In genomic region chr20:38926934-38927616, GRCh38 we compare ENCODE assay signal across 8 cellular contexts. TPM values are rescaled to one million over a fixed set of nuclear protein-coding genes. Genes with fewer than 3 reads are reported as not detected.
DNase-seq lines count a peak whose midpoint lies in the region; TF ChIP-seq lines count a peak whose summit lies in the region.

No MANE protein-coding gene starts in this region.

- H3K27me3 ChIP-seq in H9 (ENCODE audit: insufficient read depth, low read length): no peaks in the 10 kb centered on the region
- no peaks in the 10 kb centered on the region for H3K27me3 ChIP-seq in SU-DHL-6 (ENCODE audit: low read length)
- peaks cover 0 to 8% (median 0%) of the 10 kb centered on the region in 7 donors for H3K27me3 ChIP-seq in spleen (replicated peaks in 1 of 7)

- no peak overlapping the region; the same call in 1 of the 2 replicates for H3K4ac ChIP-seq in H9 (ENCODE audit: low read depth, low read length)

- peaks cover 15 to 18% (median 17%) of the 10 kb centered on the region in 3 experiments; a peak in 6 of 7 replicates for H3K36me3 Mint-ChIP-seq in H9 (ENCODE audit: insufficient read depth in 1 of 3, low read depth in 3 of 3)
- H3K36me3 Mint-ChIP-seq in glutamatergic neuron (ENCODE audit: unreplicated experiment): peaks cover 5% of the 10 kb centered on the region

- H3K4me2 ChIP-seq in H9 (ENCODE audit: insufficient read depth, insufficient read length, low read length) (peak overlapping the region; percentile 69), SU-DHL-6 (ENCODE audit: low read depth, low read length, poor library complexity, severe bottlenecking) (peak overlapping the region; percentile 73)

- no peaks in the 10 kb centered on the region for H3K9me3 ChIP-seq in H9 (ENCODE audit: control insufficient read depth, low read depth, low read length)
- H3K9me3 ChIP-seq in SU-DHL-6 (ENCODE audit: insufficient read depth, low read length): no peaks in the 10 kb centered on the region
- no peaks in the 10 kb centered on the region for H3K9me3 ChIP-seq in spleen

- peak overlapping the region; percentile 96 for H4K91ac ChIP-seq in H9 (ENCODE audit: insufficient read length, low read depth, low read length)

- H2BK20ac ChIP-seq in H9 (ENCODE audit: low read depth, low read length, poor library complexity, severe bottlenecking): no peak overlapping the region

- no peak overlapping the region for H2BK120ac ChIP-seq in H9 (ENCODE audit: low read depth, low read length, poor library complexity, severe bottlenecking)

- no peak overlapping the region for H3T11ph ChIP-seq in H9 (ENCODE audit: low read length)

- no peak overlapping the region for H2BK5ac ChIP-seq in H9 (ENCODE audit: insufficient read length, low read length)

- DNase-seq in ELR (ENCODE audit: low read depth) (peak; percentile 60), H9 (no peak), glutamatergic neuron (no peak), spleen (no peak), SKM-1 treated with dmso at 0.1 percent for 144 hours (lab: John Stamatoyannopoulos, UW; ENCODE audit: unreplicated experiment) (no peak), GM13976 (ENCODE audit: low spot score) (no peak), epidermal melanocyte (ENCODE audit: insufficient read length, low spot score) (no peak)

- peak overlapping the region; percentile 95 for H3K14ac ChIP-seq in H9 (ENCODE audit: insufficient read depth, low read length)

- peak overlapping the region; percentile 95 for H3K18ac ChIP-seq in H9 (ENCODE audit: insufficient read length, low read depth, low read length)

- no peak overlapping the region for H4K8ac ChIP-seq in H9 (replicated peaks; ENCODE audit: insufficient read length, low read depth, low read length)

- H3K79me1 ChIP-seq in H9 (ENCODE audit: insufficient read depth, low read depth, low read length, poor library complexity, severe bottlenecking): peaks cover 2% of the 10 kb centered on the region

- WGBS in H9 (ENCODE audit: extremely low coverage, insufficient read length, low lambda C conversion rate): no CpG with 5 or more reads among the region's 27 CpGs
- WGBS in spleen, 5 donors: 9 to 17% (median 12%) methylated on average over 19 to 27 of the region's 27 CpGs

- H3K9ac ChIP-seq in H9 (ENCODE audit: extremely low read depth, insufficient read length, low read length) (peak overlapping the region; percentile 83), SU-DHL-6 (ENCODE audit: low read length) (peak overlapping the region; percentile 97)

- H3K9me3 Mint-ChIP-seq in H9 (peaks cover 0 to 2% of the 10 kb centered on the region in 2 experiments; a peak in 1 of 5 replicates), glutamatergic neuron (ENCODE audit: unreplicated experiment) (peaks cover 6% of the 10 kb centered on the region)

- H3K27ac ChIP-seq in H9 (ENCODE audit: insufficient read length, low read depth, low read length) (no peak overlapping the region), SU-DHL-6 (ENCODE audit: low read depth, low read length) (peak overlapping the region; percentile 73), spleen (peak overlapping the region in 4 of 8 donors; percentile 53 to 73 (median 54))

- TF ChIP-seq CTCF in H9 (conservative IDR thresholded peaks at IDR 0.05) (no peak), SU-DHL-6 (IDR thresholded peaks at IDR 0.05; ENCODE audit: insufficient read depth, low read length, poor library complexity, severe bottlenecking) (no peak), glutamatergic neuron (IDR thresholded peaks at IDR 0.05; ENCODE audit: partially characterized antibody, unreplicated experiment) (no peak), spleen (IDR thresholded peaks at IDR 0.05 in 8 of 11, conservative IDR thresholded peaks at IDR 0.05 in 3 of 11) (no peak), GM13976 (IDR thresholded peaks at IDR 0.05; ENCODE audit: borderline replicate concordance, control extremely low read depth, extremely low read depth, insufficient read depth, missing control alignments) (no peak)

- H2BK12ac ChIP-seq in H9 (ENCODE audit: insufficient read length, low read depth, low read length): no peak overlapping the region

- H4K5ac ChIP-seq in H9 (ENCODE audit: insufficient read length, low read depth, low read length): no peak overlapping the region

- H3K4me1 ChIP-seq in H9 (ENCODE audit: insufficient read depth, low read length) (peaks cover 2% of the 10 kb centered on the region; the same call in 1 of the 2 replicates), spleen (peaks cover 8 to 33% (median 27%) of the 10 kb centered on the region in 6 donors)

- H3K4me1 Mint-ChIP-seq in H9 (peaks cover 29 to 33% of the 10 kb centered on the region in 2 experiments), glutamatergic neuron (ENCODE audit: low read depth, unreplicated experiment) (no peaks in the 10 kb centered on the region)

- H2AFZ ChIP-seq in H9 (ENCODE audit: low read length): no peak overlapping the region
- no peak overlapping the region for H2AFZ ChIP-seq in SU-DHL-6 (ENCODE audit: low read depth, low read length, severe bottlenecking)

- no peaks in the 10 kb centered on the region for H3K9me2 ChIP-seq in SU-DHL-6 (replicated peaks; ENCODE audit: insufficient read depth, low read length)

- no peak for TF ChIP-seq POLR2A in spleen (IDR thresholded peaks at IDR 0.05)

- peaks cover 4% of the 10 kb centered on the region for H3K23me2 ChIP-seq in H9 (ENCODE audit: insufficient read length, low read depth, low read length, poor library complexity, severe bottlenecking)

- peak overlapping the region; percentile 94 for H3K4me3 ChIP-seq in SU-DHL-6 (ENCODE audit: insufficient read depth, low read length, poor library complexity, severe bottlenecking)
- H3K4me3 ChIP-seq in spleen: peak overlapping the region; percentile 73 to 90 (median 84)

- no peak overlapping the region for H2BK15ac ChIP-seq in H9 (ENCODE audit: low read depth, low read length)

- no peak overlapping the region for H3K23ac ChIP-seq in H9 (ENCODE audit: insufficient read length, low read depth, low read length)

- intact Hi-C loops in spleen (cut with DNase I; ENCODE audit: low total_unique reads): loop anchor here (10.0 kb wide), 1 partner anchor 118 kb away; no protein-coding TSS in a partner anchor

- H4K20me1 ChIP-seq in H9 (ENCODE audit: control insufficient read depth, insufficient read depth, insufficient read length): no peaks in the 10 kb centered on the region
- H4K20me1 ChIP-seq in SU-DHL-6 (ENCODE audit: low read depth, low read length): no peaks in the 10 kb centered on the region; the same call in 1 of the 2 replicates

- H3F3A ChIP-seq in SU-DHL-6 (ENCODE audit: insufficient read depth): peaks cover 17% of the 10 kb centered on the region

- no peaks in the 10 kb centered on the region; the same call in none of the 2 replicates for H3K27me3 Mint-ChIP-seq in H9 (ENCODE audit: low read depth)
- peaks cover 11% of the 10 kb centered on the region for H3K27me3 Mint-ChIP-seq in glutamatergic neuron (ENCODE audit: unreplicated experiment)

- H3K79me2 ChIP-seq in H9 (ENCODE audit: insufficient read depth, low read length) (peaks cover 42% of the 10 kb centered on the region), SU-DHL-6 (ENCODE audit: insufficient read depth, low read length) (peaks cover 57% of the 10 kb centered on the region)

- no peak overlapping the region for H3K56ac ChIP-seq in H9 (ENCODE audit: insufficient read length, low read depth, low read length)

- H3K27ac Mint-ChIP-seq in H9 (peak overlapping the region in 1 of 3 experiments; percentile 83; a peak in 1 of 7 replicates), glutamatergic neuron (ENCODE audit: unreplicated experiment) (no peak overlapping the region)

- in situ Hi-C loops in GM13976 (cut with MboI; ENCODE audit: low sequenced_read_pairs, unreplicated experiment): loop anchor here (10.0 kb wide), 1 partner anchor 118 kb away; no protein-coding TSS in a partner anchor

- H3K36me3 ChIP-seq in SU-DHL-6 (ENCODE audit: low read length): no peaks in the 10 kb centered on the region
- H3K36me3 ChIP-seq in spleen: peaks cover 0 to 18% (median 6%) of the 10 kb centered on the region in 6 donors

- H3K4me3 Mint-ChIP-seq in H9 (peak overlapping the region; percentile 84 to 94), glutamatergic neuron (ENCODE audit: unreplicated experiment) (peak overlapping the region; percentile 83)

- no peak overlapping the region for H2AK5ac ChIP-seq in H9 (ENCODE audit: insufficient read length, low read length)

RNA-seq across cellular contexts. Expression of gene FAM83D, which starts 0.9 kb away (rescaled TPM):
- total RNA-seq in H9 (2021) (48.1 and 51.6 TPM in 2 replicates), glutamatergic neuron (ENCODE audit: unreplicated experiment) (4.9 TPM), spleen (1 to 10 TPM in 5 of 7 donors, under 1 TPM in 2; 0.46 to 3.0 (median 1.5) TPM)
- polyA plus RNA-seq in spleen: 1 to 10 TPM in 2 of 3 donors, under 1 TPM in 1; 0.76 to 1.2 (median 1.2) TPM

RNA-seq across cellular contexts. Expression of gene DHX35, which starts 35.1 kb away (rescaled TPM):
- total RNA-seq in H9 (2021): 14.3 and 14.4 TPM in 2 replicates
- 12.0 TPM for total RNA-seq in glutamatergic neuron (ENCODE audit: unreplicated experiment)
- total RNA-seq in spleen: 10 to 100 TPM in 6 of 7 donors, 1 to 10 TPM in 1; 9.0 to 16.4 (median 12.3) TPM
- 1 to 10 TPM; 4.7 to 8.1 (median 5.3) TPM for polyA plus RNA-seq in spleen
